In the genomic region with DNA sequence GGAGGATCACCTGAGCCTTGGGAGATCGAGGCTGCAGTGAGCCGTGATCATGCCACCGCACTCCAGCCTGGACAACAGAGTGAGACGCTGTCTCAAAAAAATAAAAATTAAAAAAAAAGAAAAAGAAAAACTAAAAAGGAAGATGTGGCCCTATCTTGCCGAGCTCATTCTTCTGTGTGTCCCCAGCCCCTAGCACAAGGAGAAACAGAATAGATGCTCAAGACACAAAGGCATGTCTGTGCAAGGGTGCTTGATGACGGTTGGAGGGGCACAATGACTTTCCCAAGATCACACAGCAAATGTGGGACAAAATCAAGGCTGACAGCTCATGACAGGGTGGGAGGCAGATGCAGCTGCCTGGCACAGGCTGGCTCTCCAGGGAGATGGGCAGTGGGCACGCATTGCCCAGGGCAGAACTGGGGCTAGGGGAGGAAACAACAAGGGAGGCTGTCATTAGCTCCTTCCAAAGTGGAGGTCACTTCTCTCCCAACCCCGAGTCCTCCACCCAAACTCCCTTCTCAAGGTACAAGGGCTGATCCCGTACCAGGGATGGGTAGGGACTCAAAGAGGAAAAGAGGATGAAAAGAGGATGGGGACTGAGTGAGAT, we compare ENCODE assay signal across 10 cellular contexts. TPM values are rescaled to one million over a fixed set of nuclear protein-coding genes. Genes with fewer than 3 reads are reported as not detected.
DNase-seq lines count a peak whose midpoint lies in the region; ATAC-seq and TF ChIP-seq lines count a peak whose summit lies in the region.
"Had no signal": no experiment of that assay in that cellular context is flagged by ENCODE, and none has a peak within 500 bp of the region (broad histone marks: within the 10 kb centered on the region; RNA-seq: fewer than 3 reads in every experiment).

No MANE protein-coding gene starts in this region.

- POLR2A ChIA-PET in AG04450 (lab: Yijun Ruan, JAX) = interaction anchor here (1.9 to 2.3 kb wide), 2 partner anchors 20 to 36 kb away, joined by 9 to 10 read pairs; no protein-coding TSS in a partner anchor
- POLR2A ChIA-PET in naive thymus-derived CD8-positive, alpha-beta T cell (lab: Charles Lee) = interaction anchor here (0.8 kb wide), 1 partner anchor 47 kb away, joined by 3 read pairs; no protein-coding TSS in a partner anchor

- H3K27ac Mint-ChIP-seq in IgD-negative memory B cell = peak overlapping the region; percentile 65 to 78 (median 65)
- H3K27ac Mint-ChIP-seq in naive thymus-derived CD8-positive, alpha-beta T cell = peak overlapping the region in 8 of 10 donors; percentile 52 to 87 (median 70)

- no peak for ATAC-seq in naive thymus-derived CD8-positive, alpha-beta T cell
- no peak for ATAC-seq in esophagus mucosa
- ATAC-seq in HG03175 (IDR thresholded peaks at IDR 0.05; ENCODE audit: unreplicated experiment) = no peak

- in situ Hi-C loops in GM13977 (cut with MboI; ENCODE audit: low pct_unique_long_range_greater_than_20kb, low sequenced_read_pairs, unreplicated experiment) = no loop called here

- no peaks in the 10 kb centered on the region for H3K9me3 Mint-ChIP-seq in IgD-negative memory B cell
- H3K9me3 Mint-ChIP-seq in naive thymus-derived CD8-positive, alpha-beta T cell = no peaks in the 10 kb centered on the region

- no peak for DNase-seq in AG04450 (ENCODE audit: low read depth, low spot score)
- no peak for DNase-seq in naive thymus-derived CD8-positive, alpha-beta T cell
- DNase-seq in GM13977 (ENCODE audit: low spot score) = no peak
- DNase-seq in amygdala (lab: John Stamatoyannopoulos, UW) = no peak

- no peak for TF ChIP-seq CTCF in AG04450 (IDR thresholded peaks at IDR 0.05; ENCODE audit: low read depth, low read length)
- TF ChIP-seq CTCF in GM13977 (IDR thresholded peaks at IDR 0.05; ENCODE audit: extremely low read depth, insufficient read depth, missing control alignments) = no peak

- no peaks in the 10 kb centered on the region for H3K27me3 Mint-ChIP-seq in IgD-negative memory B cell
- no peaks in the 10 kb centered on the region for H3K27me3 Mint-ChIP-seq in naive thymus-derived CD8-positive, alpha-beta T cell

- peak overlapping the region; percentile 90 to 95 (median 93) for H3K4me3 Mint-ChIP-seq in IgD-negative memory B cell
- peak overlapping the region; percentile 67 to 92 (median 86) for H3K4me3 Mint-ChIP-seq in naive thymus-derived CD8-positive, alpha-beta T cell

- H3K9me3 ChIP-seq in AG04450 (ENCODE audit: control insufficient read depth, insufficient read depth, low read length) = peaks cover 18% of the 10 kb centered on the region
- H3K9me3 ChIP-seq: neutrophil had no signal

- H3K36me3 Mint-ChIP-seq in IgD-negative memory B cell = peaks cover 2% of the 10 kb centered on the region
- H3K36me3 Mint-ChIP-seq in naive thymus-derived CD8-positive, alpha-beta T cell = no peaks in the 10 kb centered on the region

- no peaks in the 10 kb centered on the region for H3K27me3 ChIP-seq in AG04450 (ENCODE audit: control insufficient read depth, insufficient read depth, low read length)

- peak overlapping the region; percentile 87 for H3K4me3 ChIP-seq in AG04450 (ENCODE audit: low read depth, low read length)

- CTCF ChIA-PET in AG04450 (lab: Charles Lee) = interaction anchor here (1.1 to 4.3 kb wide), 3 partner anchors 8 to 16 kb away, joined by 4 to 44 read pairs (median 15); no protein-coding TSS in a partner anchor

- peaks cover 6 to 10% (median 9%) of the 10 kb centered on the region in 3 donors for H3K4me1 Mint-ChIP-seq in IgD-negative memory B cell
- H3K4me1 Mint-ChIP-seq in naive thymus-derived CD8-positive, alpha-beta T cell = peaks cover 10 to 18% (median 12%) of the 10 kb centered on the region in 4 donors

- peak overlapping the region; percentile 68 for H3K27ac ChIP-seq in AG04450 (ENCODE audit: low read depth, low read length)
- H3K27ac ChIP-seq in cingulate gyrus (ENCODE audit: low read depth, low read length) = peak overlapping the region; percentile 91
- H3K27ac ChIP-seq: HL-60, neutrophil had no signal

RNA-seq across cellular contexts. Expression of gene NRSN2, which starts 0.8 kb away (rescaled TPM):
- 35.6 and 43.3 TPM in 2 replicates for polyA plus RNA-seq in AG04450 (2011; rRNA removed)
- 27.3 and 34.1 TPM in 2 replicates for polyA minus RNA-seq in AG04450 (2011; rRNA and poly(A)+ RNA removed)
- polyA plus RNA-seq in IgD-negative memory B cell = 6.2 TPM
- 1 to 10 TPM; 1.2 to 1.6 TPM for total RNA-seq in naive thymus-derived CD8-positive, alpha-beta T cell
- polyA plus RNA-seq in naive thymus-derived CD8-positive, alpha-beta T cell = 1 to 10 TPM; 1.7 to 3.6 (median 2.6) TPM
- 7.1 TPM for total RNA-seq in esophagus mucosa

RNA-seq across cellular contexts. Expression of gene SOX12, which starts 20.8 kb away (rescaled TPM):
- polyA plus RNA-seq in AG04450 (2011; rRNA removed) = 3.8 and 4.6 TPM in 2 replicates
- 4.6 TPM in 2 replicates for polyA minus RNA-seq in AG04450 (2011; rRNA and poly(A)+ RNA removed)
- 1.9 TPM for polyA plus RNA-seq in IgD-negative memory B cell
- 10 to 100 TPM; 19.8 to 21.7 TPM for total RNA-seq in naive thymus-derived CD8-positive, alpha-beta T cell
- polyA plus RNA-seq in naive thymus-derived CD8-positive, alpha-beta T cell = 1 to 10 TPM; 1.3 to 2.1 (median 2.0) TPM
- 4.5 TPM for total RNA-seq in esophagus mucosa

RNA-seq across cellular contexts. Expression of gene TRIB3, which starts 34.4 kb away (rescaled TPM):
- 32.6 and 45.5 TPM in 2 replicates for polyA plus RNA-seq in AG04450 (2011; rRNA removed)
- polyA minus RNA-seq in AG04450 (2011; rRNA and poly(A)+ RNA removed) = 26.6 and 31.1 TPM in 2 replicates
- 20.1 TPM for polyA plus RNA-seq in IgD-negative memory B cell
- 1 to 10 TPM; 8.7 to 8.9 TPM for total RNA-seq in naive thymus-derived CD8-positive, alpha-beta T cell
- 1 to 10 TPM; 5.5 to 6.5 (median 6.2) TPM for polyA plus RNA-seq in naive thymus-derived CD8-positive, alpha-beta T cell
- total RNA-seq in esophagus mucosa = 58.0 TPM

RNA-seq across cellular contexts. Expression of gene ZCCHC3, which starts 48.8 kb away (rescaled TPM):
- polyA plus RNA-seq in AG04450 (2011; rRNA removed) (14.0 and 15.4 TPM in 2 replicates), IgD-negative memory B cell (16.7 TPM)
- polyA minus RNA-seq in AG04450 (2011; rRNA and poly(A)+ RNA removed) = 13.2 and 14.7 TPM in 2 replicates
- total RNA-seq in naive thymus-derived CD8-positive, alpha-beta T cell = 10 to 100 TPM; 29.6 to 29.7 TPM
- polyA plus RNA-seq in naive thymus-derived CD8-positive, alpha-beta T cell = 10 to 100 TPM in 1 of 3 donors, 1 to 10 TPM in 2; 6.9 to 13.9 (median 7.5) TPM
- 6.2 TPM for total RNA-seq in esophagus mucosa

RNA-seq across cellular contexts. Expression of gene C20orf96, which starts 55.6 kb away (rescaled TPM):
- 12.9 and 13.7 TPM in 2 replicates for polyA plus RNA-seq in AG04450 (2011; rRNA removed)
- polyA minus RNA-seq in AG04450 (2011; rRNA and poly(A)+ RNA removed) = 8.0 and 8.9 TPM in 2 replicates
- polyA plus RNA-seq in IgD-negative memory B cell = 1.1 TPM
- 1 to 10 TPM; 4.7 to 5.7 TPM for total RNA-seq in naive thymus-derived CD8-positive, alpha-beta T cell
- polyA plus RNA-seq in naive thymus-derived CD8-positive, alpha-beta T cell = under 1 TPM; 0.46 to 0.80 (median 0.67) TPM
- 2.0 TPM for total RNA-seq in esophagus mucosa
